ENCODE assay signal across 15 cellular contexts in the genomic region with DNA sequence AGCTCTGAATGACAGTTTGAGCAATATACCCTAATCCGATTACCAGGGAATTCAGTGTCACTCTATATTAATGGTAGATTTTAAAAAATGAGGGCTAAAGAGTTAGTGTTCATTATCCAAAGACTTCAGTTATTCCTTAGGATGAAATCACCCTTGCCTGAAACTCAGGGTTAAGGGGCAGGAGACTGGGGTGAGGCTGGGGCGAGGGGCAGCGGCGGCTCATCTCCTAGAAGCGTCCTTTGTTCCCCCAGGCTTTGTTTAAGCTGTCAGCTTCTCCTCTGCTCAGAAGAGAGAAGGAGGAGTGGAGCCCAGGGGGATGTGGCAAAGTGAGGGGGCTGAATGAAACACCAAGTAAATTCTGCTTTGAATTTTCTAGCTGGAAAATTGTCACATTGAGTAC.
A peak's percentile ranks its signal among the peaks of the same experiment; 100 is the strongest.
DNase-seq lines count a peak whose midpoint lies in the region; ATAC-seq and TF ChIP-seq lines count a peak whose summit lies in the region.
"Had no signal": no experiment of that assay in that cellular context is flagged by ENCODE, and none has a peak within 500 bp of the region (broad histone marks: within the 10 kb centered on the region; RNA-seq: fewer than 3 reads in every experiment).

No MANE protein-coding gene starts in this region.

- H3K4me1 Mint-ChIP-seq in GM23338 (peaks cover 4% of the 10 kb centered on the region), WTC11 (peaks cover 7% of the 10 kb centered on the region)
- H3K4me1 Mint-ChIP-seq: CD14-positive monocyte had no signal

- no peak overlapping the region for H4K91ac ChIP-seq in neuronal stem cell (ENCODE audit: low read depth, low read length, poor library complexity)

- H4K8ac ChIP-seq in mesendoderm (ENCODE audit: low read depth, low read length): no peak overlapping the region
- H4K8ac ChIP-seq in neuronal stem cell (ENCODE audit: low read depth, low read length): no peak overlapping the region

- CTCF ChIA-PET in WTC11 (lab: Charles Lee): interaction anchor here (1.5 kb wide), 1 partner anchor 21 kb away, joined by 3 read pairs; no protein-coding TSS in a partner anchor

- H3K4ac ChIP-seq in mesendoderm (ENCODE audit: low read depth, low read length) (no peak overlapping the region), neuronal stem cell (ENCODE audit: low read length) (no peak overlapping the region)

- H3K14ac ChIP-seq in neuronal stem cell (ENCODE audit: low read length): no peak overlapping the region

- H3K56ac ChIP-seq in mesendoderm (ENCODE audit: low read length): no peak overlapping the region

- no peak overlapping the region for H2BK5ac ChIP-seq in mesendoderm (ENCODE audit: low read length)
- H2BK5ac ChIP-seq in neuronal stem cell (ENCODE audit: low read length): no peak overlapping the region

- H3K36me3 Mint-ChIP-seq in GM23338 (ENCODE audit: low read depth) (peaks cover 24% of the 10 kb centered on the region), WTC11 (peaks cover 32% of the 10 kb centered on the region)
- H3K36me3 Mint-ChIP-seq: CD14-positive monocyte; CD8-positive, alpha-beta T cell had no signal

- TF ChIP-seq CTCF in GM23338 (conservative IDR thresholded peaks at IDR 0.05; ENCODE audit: low read depth in 2 of 2) (no peak), WTC11 (IDR thresholded peaks at IDR 0.05) (no peak)

- H3K4me3 Mint-ChIP-seq in GM23338 (no peak overlapping the region), WTC11 (no peak overlapping the region)
- H3K4me3 Mint-ChIP-seq: CD14-positive monocyte; CD8-positive, alpha-beta T cell; H9 had no signal

- H3K79me1 ChIP-seq in mesendoderm (ENCODE audit: low read length) (no peaks in the 10 kb centered on the region), neuronal stem cell (ENCODE audit: low read depth, low read length) (no peaks in the 10 kb centered on the region)

- H3K36me3 ChIP-seq in GM23338 (ENCODE audit: insufficient read depth) (peaks cover 8% of the 10 kb centered on the region; the same call in 1 of the 2 replicates), mesendoderm (ENCODE audit: control insufficient read depth, insufficient read depth, low read length) (no peaks in the 10 kb centered on the region), neuronal stem cell (replicated peaks in 1 of 2; ENCODE audit: control insufficient read depth in 2 of 2, insufficient read depth in 2 of 2, low read length in 2 of 2) (no peaks in the 10 kb centered on the region)

- H2BK15ac ChIP-seq in mesendoderm (replicated peaks; ENCODE audit: low read depth): no peak overlapping the region
- H2BK15ac ChIP-seq in neuronal stem cell (ENCODE audit: low read length): no peak overlapping the region

- H2BK120ac ChIP-seq in mesendoderm (ENCODE audit: low read depth, low read length) (no peak overlapping the region), neuronal stem cell (ENCODE audit: low read depth, low read length) (no peak overlapping the region)

- WGBS in mesendoderm (ENCODE audit: extremely low coverage, insufficient coverage, low lambda C conversion rate): no CpG with 5 or more reads among the region's 5 CpGs
- WGBS in neuronal stem cell (ENCODE audit: extremely low coverage in 2 of 2, insufficient read length in 2 of 2, insufficient replicate concordance in 1 of 2), 2 donors: no CpG with 5 or more reads among the region's 5 CpGs

- H3K23ac ChIP-seq in mesendoderm (ENCODE audit: low read length) (no peak overlapping the region), neuronal stem cell (ENCODE audit: low read depth, low read length, poor library complexity) (no peak overlapping the region)

- H2BK12ac ChIP-seq in neuronal stem cell (ENCODE audit: low read length): no peak overlapping the region

- H3K9me3 Mint-ChIP-seq in GM23338 (peaks cover 30% of the 10 kb centered on the region), WTC11 (peaks cover 30% of the 10 kb centered on the region)

- no peak overlapping the region for H3K27ac ChIP-seq in GM23338 (ENCODE audit: low read depth)
- peak overlapping the region; percentile 25 for H3K27ac ChIP-seq in mesendoderm (ENCODE audit: low read depth, low read length)
- H3K27ac ChIP-seq in neuronal stem cell (replicated peaks; ENCODE audit: low read length): peak overlapping the region; percentile 71
- H3K27ac ChIP-seq: A549 had no signal

- H3K4me2 ChIP-seq in GM23338: no peak overlapping the region
- H3K4me2 ChIP-seq in mesendoderm (ENCODE audit: low read length): no peak overlapping the region
- H3K4me2 ChIP-seq in neuronal stem cell (ENCODE audit: insufficient read depth, low read length, poor library complexity, severe bottlenecking): no peak overlapping the region
- H3K4me2 ChIP-seq: A549 had no signal

- H3K79me2 ChIP-seq in GM23338 (replicated peaks; ENCODE audit: insufficient read depth) (no peaks in the 10 kb centered on the region), mesendoderm (ENCODE audit: control insufficient read depth, insufficient read depth, low read length) (no peaks in the 10 kb centered on the region)

- no peaks in the 10 kb centered on the region for H3K27me3 ChIP-seq in GM23338 (ENCODE audit: insufficient read depth)
- H3K27me3 ChIP-seq in mesendoderm (ENCODE audit: insufficient read depth, low read length, poor library complexity): no peaks in the 10 kb centered on the region
- H3K27me3 ChIP-seq in neuronal stem cell (ENCODE audit: control insufficient read depth in 3 of 3, insufficient read depth in 3 of 3, low read depth in 1 of 3, low read length in 3 of 3): no peaks in the 10 kb centered on the region

- ATAC-seq in GM23338 (peak; percentile 41; the same call in 1 of the 3 replicates), WTC11 (peak; percentile 26; the same call in 1 of the 2 replicates), GM19395 (IDR thresholded peaks at IDR 0.05; ENCODE audit: unreplicated experiment) (no peak)
- ATAC-seq: A549; CD8-positive, alpha-beta T cell had no signal

- POLR2A ChIA-PET in WTC11 (lab: Charles Lee): no interaction called here

- peaks cover 5 to 27% of the 10 kb centered on the region in 2 donors for H3K9me3 ChIP-seq in neuronal stem cell (replicated peaks in 1 of 2; ENCODE audit: control insufficient read depth in 2 of 2, insufficient read depth in 1 of 2, low read depth in 1 of 2, low read length in 2 of 2)
- H3K9me3 ChIP-seq: A549 had no signal

- H2AFZ ChIP-seq in GM23338 (peak overlapping the region; percentile 43), neuronal stem cell (ENCODE audit: low read length) (peak overlapping the region; percentile 19)

- DNase-seq in GM23338 (ENCODE audit: low spot score): no peak
- no peak for DNase-seq in WTC11 (ENCODE audit: low spot score)
- peak; percentile 9 for DNase-seq in mesendoderm
- DNase-seq in neuronal stem cell (ENCODE audit: low spot score): peak; percentile 51
- DNase-seq in activated gamma-delta T cell treated with Interleukin-2 at 50 U/mL for 16 hours: no peak
- DNase-seq in HT-29 (ENCODE audit: low spot score): no peak
- DNase-seq: CD8-positive, alpha-beta T cell; COR-L47; DND-41; GF-D8; GOT3; H9 had no signal

- H4K20me1 ChIP-seq in GM23338 (replicated peaks; ENCODE audit: insufficient read depth): no peaks in the 10 kb centered on the region

- H3K9ac ChIP-seq in mesendoderm (ENCODE audit: low read length): no peak overlapping the region
- no peak overlapping the region for H3K9ac ChIP-seq in neuronal stem cell (ENCODE audit: low read depth, low read length, poor library complexity)

- H3K4me3 ChIP-seq in GM23338 (no peak overlapping the region), mesendoderm (ENCODE audit: low read length) (no peak overlapping the region), neuronal stem cell (ENCODE audit: low read length in 2 of 2) (no peak overlapping the region)
- H3K4me3 ChIP-seq: A549 had no signal

- H3K27ac Mint-ChIP-seq in GM23338: no peak overlapping the region
- H3K27ac Mint-ChIP-seq in WTC11: no peak overlapping the region
- H3K27ac Mint-ChIP-seq: CD14-positive monocyte; CD8-positive, alpha-beta T cell; H9 had no signal

- no peaks in the 10 kb centered on the region for H3K9me2 ChIP-seq in GM23338 (ENCODE audit: insufficient read depth)

- H3K27me3 Mint-ChIP-seq in GM23338 (ENCODE audit: insufficient read depth, low read depth, poor library complexity) (peaks cover 3% of the 10 kb centered on the region), WTC11 (ENCODE audit: low read depth) (no peaks in the 10 kb centered on the region; the same call in none of the 2 replicates)

- no peak overlapping the region for H4K5ac ChIP-seq in mesendoderm (ENCODE audit: low read length)

- no peaks in the 10 kb centered on the region for H3F3A ChIP-seq in GM23338 (replicated peaks; ENCODE audit: low read depth)

- H3K4me1 ChIP-seq in GM23338 (ENCODE audit: insufficient read depth) (peaks cover 5% of the 10 kb centered on the region), mesendoderm (ENCODE audit: control insufficient read depth, low read depth, low read length) (peaks cover 2% of the 10 kb centered on the region), neuronal stem cell (ENCODE audit: control insufficient read depth in 2 of 2, insufficient read depth in 1 of 2, low read depth in 1 of 2, low read length in 2 of 2) (peaks cover 9 to 20% of the 10 kb centered on the region in 2 donors)
- H3K4me1 ChIP-seq: A549 had no signal

- H3K18ac ChIP-seq in mesendoderm (ENCODE audit: low read length): no peak overlapping the region
- H3K18ac ChIP-seq in neuronal stem cell (ENCODE audit: low read length): no peak overlapping the region

- no peak overlapping the region for H2AK5ac ChIP-seq in mesendoderm (ENCODE audit: low read length)
- H2AK5ac ChIP-seq in neuronal stem cell (ENCODE audit: low read depth, low read length): no peak overlapping the region

TF ChIP-seq in GM23338, 12 proteins besides CTCF, POLR2A, EP300 and RAD21 (continues in another document):
- TF ChIP-seq EZH2phosphoT487 (IDR thresholded peaks at IDR 0.05; ENCODE audit: unreplicated experiment) (no peak), POLR2AphosphoS5 (IDR thresholded peaks at IDR 0.05; ENCODE audit: low read depth) (no peak), STAT1 (IDR thresholded peaks at IDR 0.05; ENCODE audit: unreplicated experiment) (no peak), ZNF331 (CRISPR knock-in tag; IDR thresholded peaks at IDR 0.05; ENCODE audit: low read depth) (no peak)

TF ChIP-seq in WTC11, 78 proteins besides CTCF, POLR2A, EP300 and RAD21 (continues in another document):
- TF ChIP-seq SP1 (CRISPR knock-in tag; conservative IDR thresholded peaks at IDR 0.05): no peak

Comparison
In these comparisons a context has a peak if more than half of its experiments do, and no peak if none do; other contexts are left out.
1. DNase-seq: peak in mesendoderm (single experiment) and neuronal stem cell (single experiment); none in GM23338 (single experiment), WTC11 (single experiment), activated gamma-delta T cell treated with Interleukin-2 at 50 U/mL for 16 hours (single experiment) and HT-29 (single experiment).